ENCODE assay signal across 10 cellular contexts in the genomic region with DNA sequence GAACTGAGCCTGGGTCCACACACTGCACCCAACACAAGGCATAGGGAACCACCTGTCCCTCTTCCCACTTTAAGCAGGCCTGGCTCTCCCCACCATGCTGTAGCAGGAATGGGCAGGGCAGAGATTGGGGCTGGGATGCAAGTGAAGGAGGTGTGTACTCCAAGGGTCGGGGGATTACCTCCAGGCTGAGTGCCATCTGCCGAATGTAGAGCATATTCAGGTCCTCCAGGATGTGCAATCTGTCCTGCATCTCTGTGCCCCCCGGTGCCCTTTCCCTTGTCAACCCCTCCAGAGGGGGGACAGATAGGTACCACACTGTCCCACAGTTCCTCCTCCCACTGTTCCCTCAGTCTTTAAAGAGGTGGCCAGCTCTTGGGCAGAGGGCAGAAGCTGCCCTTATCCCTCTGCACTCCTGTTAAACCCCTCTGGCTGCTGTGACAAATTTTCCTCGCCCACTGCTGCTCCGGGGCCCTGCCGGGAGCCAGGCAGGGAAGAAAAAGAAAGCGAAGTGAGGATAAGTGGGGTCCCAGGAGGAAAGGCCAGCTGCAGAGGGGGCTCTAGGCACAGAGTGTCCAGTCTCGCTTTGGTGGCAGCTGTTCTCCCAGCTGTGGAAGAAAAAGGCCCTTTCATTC. TPM values are rescaled to one million over a fixed set of nuclear protein-coding genes. Genes with fewer than 3 reads are reported as not detected.
A peak's percentile ranks its signal among the peaks of the same experiment; 100 is the strongest.
DNase-seq lines count a peak whose midpoint lies in the region; ATAC-seq, FAIRE-seq and TF ChIP-seq lines count a peak whose summit lies in the region.
"Had no signal": no experiment of that assay in that cellular context is flagged by ENCODE, and none has a peak within 500 bp of the region (broad histone marks: within the 10 kb centered on the region; RNA-seq: fewer than 3 reads in every experiment).

No MANE protein-coding gene starts in this region.

- H3K4me1 ChIP-seq in HEK293 (ENCODE audit: control insufficient read depth, insufficient read depth, low read length) (peaks cover 6% of the 10 kb centered on the region), kidney (ENCODE audit: control insufficient read depth in 1 of 2, insufficient read depth in 1 of 2, low read depth in 1 of 2, low read length in 2 of 2) (peaks cover 18 to 19% of the 10 kb centered on the region in 2 donors)

- H3K9me3 ChIP-seq in HEK293 (ENCODE audit: control insufficient read depth, insufficient read depth, low read depth, low read length) (no peaks in the 10 kb centered on the region), kidney (ENCODE audit: control insufficient read depth in 1 of 2, low read length in 2 of 2) (no peaks in the 10 kb centered on the region)

- H3K9ac ChIP-seq in kidney (ENCODE audit: low read length in 2 of 2), result peak overlapping the region; percentile 27 to 85

- POLR2A ChIA-PET in HEK293 (lab: Yijun Ruan, JAX), result interaction anchor here (0.9 to 2.4 kb wide), 11 partner anchors 10 to 90 kb away, joined by 3 to 40 read pairs (median 8); a partner anchor contains a TSS

- H3K36me3 Mint-ChIP-seq in stimulated activated memory B cell treated with anti-CD40 and anti-IgM and Interleukin-4, amounts not matched to agents 10 μg/mL and 1 μg/mL and 100 μg/mL, for 72 hours, result no peaks in the 10 kb centered on the region
- H3K36me3 Mint-ChIP-seq in activated naive CD4-positive, alpha-beta T cell treated with anti-CD3 and anti-CD28 coated beads for 36 hours (ENCODE audit: low read depth), result no peaks in the 10 kb centered on the region

- H3K4me3 ChIP-seq in HEK293 (ENCODE audit: low read depth, low read length) (peak overlapping the region; percentile 56), astrocyte of the cerebellum (ENCODE audit: low read depth, low read length) (peak overlapping the region; percentile 54), kidney (ENCODE audit: low read length in 2 of 2) (peak overlapping the region; percentile 73 to 85)

- H3K36me3 ChIP-seq in HEK293 (ENCODE audit: control insufficient read depth in 2 of 2, insufficient read depth in 1 of 2, low read length in 2 of 2) (peaks cover 0 to 42% of the 10 kb centered on the region in 2 experiments; a peak in 2 of 3 replicates), kidney (ENCODE audit: control insufficient read depth in 1 of 2, insufficient read depth in 2 of 2, low read length in 2 of 2) (no peaks in the 10 kb centered on the region)

- in situ Hi-C loops in astrocyte of the cerebellum (cut with HindIII; ENCODE audit: low sequenced_read_pairs), result loop anchor here (5.0 kb wide), 1 partner anchor 88 kb away; a partner anchor contains a TSS
- in situ Hi-C loops in KBM-7 (cut with MboI; ENCODE audit: low pct_unique_long_range_greater_than_20kb, low sequenced_read_pairs), result no loop called here

- TF ChIP-seq CTCF in HEK293 (tag by site-specific recombination; IDR thresholded peaks at IDR 0.05) (no peak), astrocyte of the cerebellum (IDR thresholded peaks at IDR 0.05; ENCODE audit: low read depth, low read length, missing control alignments) (no peak), kidney (IDR thresholded peaks at IDR 0.05; ENCODE audit: borderline replicate concordance, extremely low read depth, insufficient read depth) (no peak)

- DNase-seq in astrocyte of the cerebellum (ENCODE audit: low read depth) (no peak), kidney (no peak), NCI-H1930 (lab: John Stamatoyannopoulos, UW) (no peak), KBM-7 (no peak), HuH-7.5 (ENCODE audit: low spot score) (no peak)
- DNase-seq in activated naive CD4-positive, alpha-beta T cell treated with anti-CD3 and anti-CD28 coated beads for 36 hours, result no peak
- DNase-seq: NCI-H187 had no signal

- H3K27ac ChIP-seq in HEK293 (ENCODE audit: extremely low read depth, low read depth, low read length) (peak overlapping the region; percentile 68; the same call in 1 of the 2 replicates), kidney (ENCODE audit: low read depth in 2 of 2, low read length in 2 of 2) (peak overlapping the region; percentile 34 to 95)

- no peaks in the 10 kb centered on the region for H3K9me3 Mint-ChIP-seq in stimulated activated memory B cell treated with anti-CD40 and anti-IgM and Interleukin-4, amounts not matched to agents 10 μg/mL and 1 μg/mL and 100 μg/mL, for 72 hours
- no peaks in the 10 kb centered on the region for H3K9me3 Mint-ChIP-seq in activated naive CD4-positive, alpha-beta T cell treated with anti-CD3 and anti-CD28 coated beads for 36 hours

- CTCF ChIA-PET in HEK293 (lab: Yijun Ruan, JAX), result interaction anchor here (0.6 to 2.5 kb wide), 5 partner anchors 11 to 146 kb away, joined by 3 to 6 read pairs (median 3); no protein-coding TSS in a partner anchor
- CTCF ChIA-PET in activated naive CD4-positive, alpha-beta T cell treated with anti-CD3 and anti-CD28 coated beads for 36 hours (lab: Charles Lee), result interaction anchor here (0.5 kb wide), 1 partner anchor 40 kb away, joined by 3 read pairs; no protein-coding TSS in a partner anchor

- peak overlapping the region; percentile 78 for H3K27ac Mint-ChIP-seq in stimulated activated memory B cell treated with anti-CD40 and anti-IgM and Interleukin-4, amounts not matched to agents 10 μg/mL and 1 μg/mL and 100 μg/mL, for 72 hours
- no peak overlapping the region for H3K27ac Mint-ChIP-seq in activated naive CD4-positive, alpha-beta T cell treated with anti-CD3 and anti-CD28 coated beads for 36 hours
- H3K27ac Mint-ChIP-seq: naive thymus-derived CD4-positive, alpha-beta T cell had no signal

- ATAC-seq in stimulated activated memory B cell treated with anti-CD40 and anti-IgM and Interleukin-4, amounts not matched to agents 10 μg/mL and 1 μg/mL and 100 μg/mL, for 72 hours, result no peak

- FAIRE-seq in kidney (lab: Jason Lieb, UNC), result no peak

- peaks cover 18% of the 10 kb centered on the region for H3K27me3 Mint-ChIP-seq in stimulated activated memory B cell treated with anti-CD40 and anti-IgM and Interleukin-4, amounts not matched to agents 10 μg/mL and 1 μg/mL and 100 μg/mL, for 72 hours
- H3K27me3 Mint-ChIP-seq in activated naive CD4-positive, alpha-beta T cell treated with anti-CD3 and anti-CD28 coated beads for 36 hours (ENCODE audit: low read depth), result peaks cover 35% of the 10 kb centered on the region

- peaks cover 55% of the 10 kb centered on the region for H3K4me1 Mint-ChIP-seq in stimulated activated memory B cell treated with anti-CD40 and anti-IgM and Interleukin-4, amounts not matched to agents 10 μg/mL and 1 μg/mL and 100 μg/mL, for 72 hours
- H3K4me1 Mint-ChIP-seq in activated naive CD4-positive, alpha-beta T cell treated with anti-CD3 and anti-CD28 coated beads for 36 hours (ENCODE audit: low read depth), result peaks cover 15% of the 10 kb centered on the region

- H3K4me3 Mint-ChIP-seq in stimulated activated memory B cell treated with anti-CD40 and anti-IgM and Interleukin-4, amounts not matched to agents 10 μg/mL and 1 μg/mL and 100 μg/mL, for 72 hours, result peak overlapping the region; percentile 84
- no peak overlapping the region for H3K4me3 Mint-ChIP-seq in activated naive CD4-positive, alpha-beta T cell treated with anti-CD3 and anti-CD28 coated beads for 36 hours

- intact Hi-C loops in kidney (cut with DNase I), result no loop called here
- intact Hi-C loops in activated naive CD4-positive, alpha-beta T cell treated with anti-CD3 and anti-CD28 coated beads for 36 hours (cut with micrococcal nuclease), result no loop called here

TF ChIP-seq in HEK293, 187 proteins besides CTCF, POLR2A, EP300 and RAD21 (continues in another document):
- no peak for TF ChIP-seq ZNF843 (tag by site-specific recombination; IDR thresholded peaks at IDR 0.05)

RNA-seq across cellular contexts. Expression of a gene that starts 2.2 kb away (rescaled TPM):
- 76.4 TPM for total RNA-seq in kidney
- polyA plus RNA-seq in kidney (ENCODE audit: insufficient read depth, low read depth, low replicate concordance), result 95.6 TPM
- 1 to 10 TPM in 1 of 2 experiments, under 1 TPM in 1; 0.95 to 1.6 TPM for total RNA-seq in activated naive CD4-positive, alpha-beta T cell treated with anti-CD3 and anti-CD28 coated beads for 36 hours

RNA-seq across cellular contexts. Expression of a gene that starts 15.4 kb away (rescaled TPM):
- 44.2 TPM for total RNA-seq in kidney
- polyA plus RNA-seq in kidney (ENCODE audit: insufficient read depth, low read depth, low replicate concordance), result 37.0 TPM
- 10 to 100 TPM; 26.5 to 28.3 TPM for total RNA-seq in activated naive CD4-positive, alpha-beta T cell treated with anti-CD3 and anti-CD28 coated beads for 36 hours

RNA-seq across cellular contexts. Expression of a gene that starts 18.0 kb away (rescaled TPM):
- 23.3 TPM for total RNA-seq in kidney
- 37.6 TPM for polyA plus RNA-seq in kidney (ENCODE audit: insufficient read depth, low read depth, low replicate concordance)
- total RNA-seq in activated naive CD4-positive, alpha-beta T cell treated with anti-CD3 and anti-CD28 coated beads for 36 hours, result 10 to 100 TPM; 67.2 to 70.8 TPM

RNA-seq across cellular contexts. Expression of a gene that starts 18.1 kb away (rescaled TPM):
- total RNA-seq in kidney, result 11.6 TPM
- 8.8 TPM for polyA plus RNA-seq in kidney (ENCODE audit: insufficient read depth, low read depth, low replicate concordance)
- total RNA-seq in activated naive CD4-positive, alpha-beta T cell treated with anti-CD3 and anti-CD28 coated beads for 36 hours, result 1 to 10 TPM; 2.6 to 3.4 TPM

RNA-seq across cellular contexts. Expression of a gene that starts 18.7 kb away (rescaled TPM):
- 83.9 TPM for total RNA-seq in kidney
- 150 TPM for polyA plus RNA-seq in kidney (ENCODE audit: insufficient read depth, low read depth, low replicate concordance)
- 10 to 100 TPM; 39.4 to 40.0 TPM for total RNA-seq in activated naive CD4-positive, alpha-beta T cell treated with anti-CD3 and anti-CD28 coated beads for 36 hours

Comparison
In these comparisons a context has a peak if more than half of its experiments do, and no peak if none do; other contexts are left out.
1. RNA of a gene that starts 2.2 kb away (total RNA-seq): 76.4 TPM in kidney (single experiment); 0.95 to 1.6 TPM in activated naive CD4-positive, alpha-beta T cell treated with anti-CD3 and anti-CD28 coated beads for 36 hours; every median in the first group is over 10 times any median in the second.
2. Peak in every context shown above with its lines, with median percentiles within 50 percentile points of each other: H3K4me3 ChIP-seq.